In the genomic region with DNA sequence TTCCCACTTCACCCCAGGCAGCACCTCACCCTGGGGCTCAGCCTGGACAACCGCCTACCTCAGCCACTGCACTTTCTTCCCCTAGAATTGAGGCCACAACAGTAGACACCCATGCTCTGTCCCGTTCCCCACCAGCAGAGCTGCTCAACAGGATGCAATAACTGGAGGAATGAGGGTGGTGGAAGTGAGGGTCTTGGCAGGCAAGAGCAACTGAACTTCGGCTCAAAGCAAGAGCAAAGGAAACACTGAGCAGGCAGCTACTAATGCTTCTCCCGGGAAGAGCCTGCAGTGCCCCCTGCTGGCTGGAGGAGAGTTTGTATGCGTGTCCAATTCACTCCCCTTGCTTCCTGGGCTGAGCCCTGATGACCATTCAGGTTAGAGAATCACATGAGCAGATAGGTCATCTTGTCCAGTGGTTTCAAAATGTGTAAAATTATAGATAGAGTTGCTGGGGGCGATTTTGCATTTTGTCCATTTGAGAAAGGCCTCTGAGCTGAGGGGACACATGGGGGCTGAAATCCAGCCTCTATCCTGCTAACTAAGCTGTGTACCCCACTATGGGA, we compare ENCODE assay signal across 8 cellular contexts. TPM values are rescaled to one million over a fixed set of nuclear protein-coding genes. Genes with fewer than 3 reads are reported as not detected.
DNase-seq lines count a peak whose midpoint lies in the region; ATAC-seq and TF ChIP-seq lines count a peak whose summit lies in the region.

No MANE protein-coding gene starts in this region.

- intact Hi-C loops in tibial artery (cut with DNase I; ENCODE audit: low total_unique reads) = no loop called here
- intact Hi-C loops in sigmoid colon (cut with DNase I) = no loop called here

- H3K9me3 ChIP-seq in OCI-LY3 (ENCODE audit: insufficient read depth, low read length) (no peaks in the 10 kb centered on the region), neuron (ENCODE audit: low read length) (no peaks in the 10 kb centered on the region), tibial artery (no peaks in the 10 kb centered on the region), sigmoid colon (no peaks in the 10 kb centered on the region)

- H3K27me3 ChIP-seq in OCI-LY3 (ENCODE audit: low read depth, low read length) (no peaks in the 10 kb centered on the region), neuron (ENCODE audit: insufficient read depth, low read length) (no peaks in the 10 kb centered on the region), tibial artery (no peaks in the 10 kb centered on the region), sigmoid colon (peaks cover 0 to 6% (median 0%) of the 10 kb centered on the region in 3 donors)

- H3K27ac ChIP-seq in OCI-LY3 (ENCODE audit: low read length) = no peak overlapping the region
- no peak overlapping the region for H3K27ac ChIP-seq in tibial artery
- H3K27ac ChIP-seq in sigmoid colon = no peak overlapping the region

- H2AFZ ChIP-seq in OCI-LY3 (ENCODE audit: low read depth, low read length) = peak overlapping the region; percentile 96
- peak overlapping the region; percentile 12 for H2AFZ ChIP-seq in neuron (ENCODE audit: low read depth, low read length)

- H3K4me3 ChIP-seq in OCI-LY3 (ENCODE audit: low read length) (peak overlapping the region; percentile 82), fibroblast of mammary gland (ENCODE audit: control insufficient read depth, low read depth, low read length) (no peak overlapping the region), neuron (ENCODE audit: low read length) (no peak overlapping the region), tibial artery (no peak overlapping the region), sigmoid colon (no peak overlapping the region)

- peak; percentile 76 for DNase-seq in D341Med (ENCODE audit: low spot score)
- peak; percentile 41 for DNase-seq in activated T-cell treated with anti-CD3 and anti-CD28 coated beads for 24 hours (ENCODE audit: low read depth)
- peak; percentile 75 for DNase-seq in fibroblast of mammary gland (ENCODE audit: low read depth)
- peak; percentile 57 to 77 for DNase-seq in tibial artery
- no peak for DNase-seq in sigmoid colon

- TF ChIP-seq CTCF in OCI-LY3 (IDR thresholded peaks at IDR 0.05; ENCODE audit: low read depth, low read length) (peak; percentile 71), fibroblast of mammary gland (conservative IDR thresholded peaks at IDR 0.05; ENCODE audit: control insufficient read depth, insufficient read depth, low read depth, low read length) (peak; percentile 80), tibial artery (IDR thresholded peaks at IDR 0.05) (peak; percentile 74 to 78), sigmoid colon (IDR thresholded peaks at IDR 0.05) (peak in 2 of 4 experiments; percentile 31 to 53)

- 24 to 32% methylated on average over 6 of the region's 6 CpGs for WGBS in sigmoid colon, 2 donors

- no peak for TF ChIP-seq POLR2A in sigmoid colon (IDR thresholded peaks at IDR 0.05)

- no peak for TF ChIP-seq EP300 in sigmoid colon (IDR thresholded peaks at IDR 0.05)

- no peaks in the 10 kb centered on the region for H3K79me2 ChIP-seq in OCI-LY3 (ENCODE audit: low read length)

- H3K9ac ChIP-seq in OCI-LY3 (ENCODE audit: low read length) = peak overlapping the region; percentile 66

- peak overlapping the region; percentile 95 for H3K4me2 ChIP-seq in OCI-LY3 (ENCODE audit: low read length)

- H3K36me3 ChIP-seq in OCI-LY3 (replicated peaks; ENCODE audit: low read depth, low read length) = no peaks in the 10 kb centered on the region
- H3K36me3 ChIP-seq in neuron (ENCODE audit: insufficient read depth, low read length) = no peaks in the 10 kb centered on the region
- H3K36me3 ChIP-seq in tibial artery = no peaks in the 10 kb centered on the region
- H3K36me3 ChIP-seq in sigmoid colon = no peaks in the 10 kb centered on the region

- H3K4me1 ChIP-seq in OCI-LY3 (ENCODE audit: low read length) (peaks cover 18% of the 10 kb centered on the region), neuron (ENCODE audit: insufficient read depth, low read length) (no peaks in the 10 kb centered on the region), tibial artery (peaks cover 0 to 8% (median 6%) of the 10 kb centered on the region in 4 donors), sigmoid colon (peaks cover 0 to 9% (median 3%) of the 10 kb centered on the region in 4 donors)

- H4K20me1 ChIP-seq in OCI-LY3 (ENCODE audit: insufficient read depth, low read length) = no peaks in the 10 kb centered on the region

- ATAC-seq in HG03045 (IDR thresholded peaks at IDR 0.05; ENCODE audit: unreplicated experiment) = peak; percentile 42

RNA-seq across cellular contexts. Expression of a gene that starts 13.9 kb away (rescaled TPM):
- total RNA-seq in sigmoid colon = not detected
- under 1 TPM in 1 of 3 donors, not detected in 2; 0.06 TPM for polyA plus RNA-seq in sigmoid colon

RNA-seq across cellular contexts. Expression of a gene that starts 18.6 kb away (rescaled TPM):
- 10 to 100 TPM in 1 of 4 donors, 1 to 10 TPM in 3; 1.6 to 14.7 (median 4.0) TPM for total RNA-seq in sigmoid colon
- 1 to 10 TPM in 2 of 3 donors, under 1 TPM in 1; 0.92 to 2.5 (median 1.2) TPM for polyA plus RNA-seq in sigmoid colon

RNA-seq across cellular contexts. Expression of a gene that starts 33.2 kb away (rescaled TPM):
- total RNA-seq in sigmoid colon = 1 to 10 TPM in 2 of 4 donors, under 1 TPM in 2; 0.16 to 1.1 (median 0.95) TPM
- under 1 TPM in 1 of 3 donors, not detected in 2; 0.57 TPM for polyA plus RNA-seq in sigmoid colon
